ENCODE assay signal across 1 cellular context in genomic region chr15:66838671-66839239, GRCh38.
TF ChIP-seq lines count a peak whose summit lies in the region.

No MANE protein-coding gene starts in this region.

TF ChIP-seq in SK-N-SH, 30 proteins besides CTCF, POLR2A, EP300 and RAD21 (continued from another document):
- TF ChIP-seq IRF3 (IDR thresholded peaks at IDR 0.05; ENCODE audit: low read depth, low read length) (no peak), REST (IDR thresholded peaks at IDR 0.05; ENCODE audit: low read depth, low read length) (no peak), ELF1 (IDR thresholded peaks at IDR 0.05) (no peak), FOSL2 (IDR thresholded peaks at IDR 0.05; ENCODE audit: borderline replicate concordance, low read depth) (no peak), RFX5 (IDR thresholded peaks at IDR 0.05; ENCODE audit: low read length) (no peak), USF2 (IDR thresholded peaks at IDR 0.05; ENCODE audit: borderline replicate concordance, low read depth, low read length) (no peak), USF1 (IDR thresholded peaks at IDR 0.05; ENCODE audit: borderline replicate concordance, low read depth) (no peak), YY1 (IDR thresholded peaks at IDR 0.05; ENCODE audit: low read depth) (no peak), EZH2phosphoT487 (IDR thresholded peaks at IDR 0.05; ENCODE audit: borderline replicate concordance, low read depth) (no peak), CHD2 (IDR thresholded peaks at IDR 0.05; ENCODE audit: low read length, partially characterized antibody) (no peak), TEAD4 (IDR thresholded peaks at IDR 0.05; ENCODE audit: borderline replicate concordance, insufficient read depth) (no peak), SMC3 (IDR thresholded peaks at IDR 0.05; ENCODE audit: low read depth, low read length) (no peak; the same call in 1 of the 2 replicates), RXRA (IDR thresholded peaks at IDR 0.05; ENCODE audit: borderline replicate concordance, low read depth) (no peak), SIN3A (IDR thresholded peaks at IDR 0.05; ENCODE audit: borderline replicate concordance, low read depth, low read length) (no peak)
